In genomic region chr4:72567036-72567435, GRCh38 we compare ENCODE assay signal across 1 cellular context.
TF ChIP-seq lines count a peak whose summit lies in the region.

No MANE protein-coding gene starts in this region.

TF ChIP-seq in H1, 55 proteins besides CTCF, POLR2A, EP300 and RAD21:
- TF ChIP-seq EGR1 (IDR thresholded peaks at IDR 0.05; ENCODE audit: borderline replicate concordance, low read depth, low read length) (no peak), TCF12 (IDR thresholded peaks at IDR 0.05; ENCODE audit: low read depth, low read length) (no peak), PHF8 (conservative IDR thresholded peaks at IDR 0.05; ENCODE audit: low read depth, low read length) (no peak), CTBP2 (IDR thresholded peaks at IDR 0.05; ENCODE audit: borderline replicate concordance, insufficient read depth, insufficient read length, low read length) (no peak), SUZ12 (IDR thresholded peaks at IDR 0.05; ENCODE audit: low read length) (no peak), CREB1 (IDR thresholded peaks at IDR 0.05) (no peak)
